Comparison of ENCODE assay signal across 34 cellular contexts in genomic region chr6:169684056-169684455, GRCh38.
"Had no signal": no experiment of that assay in that cellular context is flagged by ENCODE, and none has a peak within 500 bp of the region (broad histone marks: within the 10 kb centered on the region; RNA-seq: fewer than 3 reads in every experiment).

No MANE protein-coding gene starts in this region.

- H3K27me3 Mint-ChIP-seq: activated B cell treated with CpG ODN at 0.5 μM for 24 hours; activated CD8-positive, alpha-beta T cell treated with anti-CD3 and anti-CD28 coated beads for 36 hours; activated naive CD8-positive, alpha-beta T cell; activated T-helper 17 cell treated with anti-CD3 and anti-CD28 coated beads, Interleukin-2, amount 50 U/mL, for 72 hours; dendritic cell treated with granulocyte-macrophage colony-stimulating factor and Interleukin-4, amounts not matched to agents 40 ng/mL and 50 ng/mL, for 4 days; T-helper 17 cell had no signal

- ATAC-seq: activated CD4-positive, CD25-positive, alpha-beta regulatory T cell treated with anti-CD3 and anti-CD28 coated beads, Interleukin-2, amount 50 U/mL, for 24 hours; activated CD8-positive, alpha-beta T cell treated with anti-CD3 and anti-CD28 coated beads for 36 hours; activated T-cell treated with anti-CD3 and anti-CD28 coated beads, Interleukin-2, amount 50 U/mL, for 4 hours; activated T-helper 17 cell treated with anti-CD3 and anti-CD28 coated beads, Interleukin-2, amount 50 U/mL, for 72 hours; gastroesophageal sphincter; heart right ventricle; T-helper 17 cell had no signal

- H3K27ac ChIP-seq: brain microvascular endothelial cell, cardiac muscle cell, colonic mucosa, dorsolateral prefrontal cortex, epithelial cell of prostate, gastroesophageal sphincter, heart right ventricle, hepatocyte, WERI-Rb-1 had no signal

- H3K9me3 ChIP-seq: colonic mucosa had no signal

- DNase-seq: activated B cell treated with CpG ODN at 0.5 μM for 24 hours; activated CD4-positive, alpha-beta T cell treated with anti-CD3 and anti-CD28 coated beads for 48 hours; activated CD4-positive, alpha-beta T cell treated with anti-CD3 and anti-CD28 coated beads, Interleukin-2, amount 50 U/mL, for 1 hour; activated CD4-positive, alpha-beta T cell treated with anti-CD3 and anti-CD28 coated beads, Interleukin-2, amount 50 U/mL, for 48 hours; activated CD8-positive, alpha-beta memory T cell treated with anti-CD3 and anti-CD28 coated beads for 24 hours; activated CD8-positive, alpha-beta T cell treated with anti-CD3 and anti-CD28 coated beads for 36 hours; activated effector memory CD4-positive, alpha-beta T cell treated with Interleukin-2 at 50 U/mL for 16 hours; activated gamma-delta T cell treated with Interleukin-2 at 50 U/mL for 16 hours; activated naive CD4-positive, alpha-beta T cell treated with anti-CD3 and anti-CD28 coated beads, Interleukin-2, amount 50 U/mL, for 16 hours; activated naive CD4-positive, alpha-beta T cell treated with Interleukin-2 at 50 U/mL for 16 hours; activated T-cell treated with anti-CD3 and anti-CD28 coated beads, Interleukin-2, amount 50 U/mL, for 4 hours; amniotic stem cell; anterior cingulate cortex; brain microvascular endothelial cell; central memory CD4-positive, alpha-beta T cell; cerebellar nuclear complex; colonic mucosa; dorsolateral prefrontal cortex; effector memory CD4-positive, alpha-beta T cell; foreskin melanocyte; heart right ventricle; T-helper 1 cell; T-helper 17 cell; T1000; WERI-Rb-1 had no signal

- H3K36me3 ChIP-seq: colonic mucosa had no signal

- H3K4me1 ChIP-seq: colonic mucosa, gastroesophageal sphincter, heart right ventricle had no signal

- H3K27me3 ChIP-seq: brain microvascular endothelial cell, cardiac muscle cell, colonic mucosa, dorsolateral prefrontal cortex, gastroesophageal sphincter, heart right ventricle, hepatocyte had no signal

- H3K4me2 ChIP-seq: hepatocyte had no signal

- H3K27ac Mint-ChIP-seq: activated B cell treated with CpG ODN at 0.5 μM for 24 hours; activated CD8-positive, alpha-beta T cell treated with anti-CD3 and anti-CD28 coated beads for 36 hours; activated naive CD8-positive, alpha-beta T cell; activated T-helper 17 cell treated with anti-CD3 and anti-CD28 coated beads, Interleukin-2, amount 50 U/mL, for 72 hours; dendritic cell treated with granulocyte-macrophage colony-stimulating factor and Interleukin-4, amounts not matched to agents 40 ng/mL and 50 ng/mL, for 4 days; T-helper 17 cell; T-helper 2 cell treated with Interferon-gamma antibody and Interleukin-4, amounts not matched to agents 5 μg/mL and 100 μg/mL, for 36 hours had no signal

- H3K4me3 ChIP-seq: cardiac muscle cell, colonic mucosa, dorsolateral prefrontal cortex, gastroesophageal sphincter, heart right ventricle, hepatocyte had no signal

- H3K4me3 Mint-ChIP-seq: activated B cell treated with CpG ODN at 0.5 μM for 24 hours; activated CD8-positive, alpha-beta T cell treated with anti-CD3 and anti-CD28 coated beads for 36 hours; activated naive CD8-positive, alpha-beta T cell; activated T-cell treated with anti-CD3 and anti-CD28 coated beads, Interleukin-2, amount 50 U/mL, for 4 hours; activated T-helper 17 cell treated with anti-CD3 and anti-CD28 coated beads, Interleukin-2, amount 50 U/mL, for 72 hours; dendritic cell treated with granulocyte-macrophage colony-stimulating factor and Interleukin-4, amounts not matched to agents 40 ng/mL and 50 ng/mL, for 4 days; T-helper 17 cell; T-helper 2 cell treated with Interferon-gamma antibody and Interleukin-4, amounts not matched to agents 5 μg/mL and 100 μg/mL, for 36 hours had no signal

- H3K4me1 Mint-ChIP-seq: activated B cell treated with CpG ODN at 0.5 μM for 24 hours, T-helper 17 cell had no signal

- H2AFZ ChIP-seq: hepatocyte had no signal
